Comparison of ENCODE assay signal across 27 cellular contexts in the genomic region with DNA sequence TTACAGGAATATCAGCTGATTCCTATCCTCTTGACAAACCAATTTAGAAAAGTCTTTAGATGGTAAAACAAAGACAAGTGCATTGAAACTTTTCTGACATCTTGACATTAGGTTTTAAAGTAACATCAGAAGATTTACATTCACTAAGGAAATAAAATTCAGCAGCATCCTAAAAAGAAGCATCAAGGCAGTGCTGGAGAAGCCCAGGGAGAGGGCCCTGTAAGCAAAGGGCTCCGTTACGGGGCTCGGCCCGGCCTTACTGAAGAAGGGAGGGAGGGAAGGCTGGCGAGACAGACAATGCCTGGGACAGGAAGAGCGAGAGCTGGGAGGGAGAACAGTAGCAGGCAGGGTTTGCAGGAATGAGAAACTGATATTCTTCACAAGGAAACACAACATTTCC.
"Had no signal": no experiment of that assay in that cellular context is flagged by ENCODE, and none has a peak within 500 bp of the region (broad histone marks: within the 10 kb centered on the region; RNA-seq: fewer than 3 reads in every experiment).

No MANE protein-coding gene starts in this region.

- H3K4me2 ChIP-seq: neural progenitor cell had no signal

- H3K27me3 Mint-ChIP-seq: progenitor cell of endocrine pancreas; stimulated activated memory B cell treated with anti-CD40 and anti-IgM and Interleukin-4, amounts not matched to agents 10 μg/mL and 1 μg/mL and 100 μg/mL, for 72 hours; stimulated activated naive CD8-positive, alpha-beta T cell treated with anti-CD3 and anti-CD28 coated beads, Interleukin-15, Interleukin-2, amounts not matched to agents 100 ng/mL and 50 ng/mL, for 24 hours had no signal

- H3K9me3 ChIP-seq: ovary, psoas muscle, right lobe of liver, sigmoid colon, stomach, thoracic aorta, thyroid gland, tibial nerve, upper lobe of left lung, vagina had no signal

- H3K4me3 ChIP-seq: neural progenitor cell, ovary, psoas muscle, right lobe of liver, sigmoid colon, stomach, thoracic aorta, thyroid gland, tibial nerve, upper lobe of left lung, vagina had no signal

- H3K27ac ChIP-seq: neural progenitor cell, ovary, parathyroid adenoma, psoas muscle, right lobe of liver, sigmoid colon, stomach, thoracic aorta, thyroid gland, tibial nerve, upper lobe of left lung, vagina had no signal

- FAIRE-seq: small intestine, urothelium cell line had no signal

- H3K4me1 Mint-ChIP-seq: natural killer cell, nephron, neural progenitor cell had no signal

- H3K4me3 Mint-ChIP-seq: natural killer cell; nephron; neural progenitor cell; stimulated activated memory B cell treated with anti-CD40 and anti-IgM and Interleukin-4, amounts not matched to agents 10 μg/mL and 1 μg/mL and 100 μg/mL, for 72 hours; stimulated activated naive CD8-positive, alpha-beta T cell treated with anti-CD3 and anti-CD28 coated beads, Interleukin-15, Interleukin-2, amounts not matched to agents 100 ng/mL and 50 ng/mL, for 24 hours had no signal

- H3K79me2 ChIP-seq: parathyroid adenoma had no signal

- H2AFZ ChIP-seq: neural progenitor cell, parathyroid adenoma had no signal

- ATAC-seq: natural killer cell; psoas muscle; right cardiac atrium; right lobe of liver; stimulated activated memory B cell treated with anti-CD40 and anti-IgM and Interleukin-4, amounts not matched to agents 10 μg/mL and 1 μg/mL and 100 μg/mL, for 72 hours had no signal

- H3K27ac Mint-ChIP-seq: nephron; neural progenitor cell; progenitor cell of endocrine pancreas; stimulated activated naive CD8-positive, alpha-beta T cell treated with anti-CD3 and anti-CD28 coated beads, Interleukin-15, Interleukin-2, amounts not matched to agents 100 ng/mL and 50 ng/mL, for 24 hours had no signal

- H3K36me3 ChIP-seq: neural progenitor cell, ovary had no signal

- H3K4me1 ChIP-seq: neural progenitor cell, parathyroid adenoma, psoas muscle, right lobe of liver, sigmoid colon, stomach, thyroid gland, tibial nerve, upper lobe of left lung, vagina had no signal

- H3K9ac ChIP-seq: neural progenitor cell, parathyroid adenoma had no signal

- H3K9me3 Mint-ChIP-seq: natural killer cell; neural progenitor cell; stimulated activated memory B cell treated with anti-CD40 and anti-IgM and Interleukin-4, amounts not matched to agents 10 μg/mL and 1 μg/mL and 100 μg/mL, for 72 hours; stimulated activated naive CD8-positive, alpha-beta T cell treated with anti-CD3 and anti-CD28 coated beads, Interleukin-15, Interleukin-2, amounts not matched to agents 100 ng/mL and 50 ng/mL, for 24 hours had no signal

- H3K27me3 ChIP-seq: neural progenitor cell, ovary, right lobe of liver, sigmoid colon, stomach, thyroid gland, tibial nerve, upper lobe of left lung, vagina had no signal

- DNase-seq: natural killer cell; occipital lobe; ovary; psoas muscle; right cardiac atrium; right lobe of liver; sigmoid colon; small intestine; stimulated activated CD4-positive, alpha-beta T cell treated with anti-CD3 and anti-CD28 coated beads, Interleukin-15, amount 100 ng/mL, for 24 hours; stimulated activated CD4-positive, alpha-beta T cell treated with anti-CD3 and anti-CD28 coated beads, Interleukin-2, amount 100 ng/mL, for 24 hours; stimulated activated CD4-positive, alpha-beta T cell treated with anti-CD3 and anti-CD28 coated beads, Interleukin-2, amount 100 ng/mL, for 48 hours; stimulated activated CD4-positive, alpha-beta T cell treated with anti-CD3 and anti-CD28 coated beads, Interleukin-4, amount 100 ng/mL, for 24 hours; stimulated activated naive CD4-positive, alpha-beta T cell treated with Interleukin-2 at 50 U/mL for 16 hours; stomach; thyroid gland; trophoblast cell had no signal
